Comparison of ENCODE assay signal across 7 cellular contexts in the genomic region with DNA sequence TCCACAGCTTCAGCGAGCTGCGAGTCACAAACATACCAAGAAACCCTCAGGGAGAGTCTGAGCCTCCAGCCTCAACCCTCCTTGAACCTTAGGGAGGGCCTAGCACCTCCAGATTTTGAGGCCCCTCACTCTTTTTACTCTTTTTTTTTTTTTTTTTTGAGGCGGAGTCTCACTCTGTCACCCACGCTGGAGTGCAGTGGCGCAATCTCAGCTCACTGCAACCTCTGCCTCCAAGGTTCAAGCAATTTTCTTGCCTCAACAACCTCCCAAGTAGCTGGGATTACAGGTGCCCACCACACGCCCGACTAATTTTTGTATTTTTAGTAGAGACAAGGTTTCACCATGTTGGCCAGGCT. TPM values are rescaled to one million over a fixed set of nuclear protein-coding genes. Genes with fewer than 3 reads are reported as not detected.
DNase-seq lines count a peak whose midpoint lies in the region; ATAC-seq and TF ChIP-seq lines count a peak whose summit lies in the region.
"Not testable (repeated sequence)": the region's sequence is repeated elsewhere in the genome, so short reads cannot be mapped to it uniquely, and the experiment has no call there.

No MANE protein-coding gene starts in this region.

- not testable (repeated sequence) for DNase-seq in Peyer's patch; mammary epithelial cell; esophagus squamous epithelium (lab: John Stamatoyannopoulos, UW); left lung; ovary; stomach

- H3K4me3 ChIP-seq in Peyer's patch (peak overlapping the region in 2 of 4 donors; percentile 79 to 92), mammary epithelial cell (replicated peaks in 1 of 3; ENCODE audit: insufficient read depth in 1 of 3, low read depth in 2 of 3, low read length in 3 of 3) (peak overlapping the region; percentile 88 to 95 (median 89)), esophagus squamous epithelium (peak overlapping the region in 3 of 4 donors; percentile 55 to 86 (median 82)), left lung (peak overlapping the region in 1 of 2 donors; percentile 75), ovary (peak overlapping the region; percentile 12), stomach (peak overlapping the region; percentile 57 to 78 (median 68))

- peak overlapping the region; percentile 91 for H3K4me2 ChIP-seq in mammary epithelial cell (ENCODE audit: insufficient read depth, low read depth, low read length)

- WGBS in mammary epithelial cell (ENCODE audit: low coverage, missing lambda C conversion rate) = 62% methylated on average over 4 of the region's 7 CpGs
- WGBS in esophagus squamous epithelium, 2 donors = 50 to 84% methylated on average over 5 to 7 of the region's 7 CpGs
- 78 to 87% (median 84%) methylated on average over 7 of the region's 7 CpGs for WGBS in ovary, 3 donors
- WGBS in stomach, 5 donors = 53 to 73% (median 69%) methylated on average over 7 of the region's 7 CpGs

- not testable (repeated sequence) for H3K9me3 ChIP-seq in ES-I3 (ENCODE audit: control insufficient read depth, insufficient read depth, low read length); Peyer's patch; mammary epithelial cell (replicated peaks; ENCODE audit: insufficient read depth, low read length); esophagus squamous epithelium; left lung; ovary; stomach

- peak overlapping the region in 3 of 4 donors; percentile 83 to 97 (median 92) for H3K27ac ChIP-seq in Peyer's patch
- peak overlapping the region; percentile 89 for H3K27ac ChIP-seq in mammary epithelial cell (ENCODE audit: insufficient read depth, low read depth, low read length)
- H3K27ac ChIP-seq in esophagus squamous epithelium = peak overlapping the region; percentile 88 to 97 (median 94)
- peak overlapping the region; percentile 42 to 95 for H3K27ac ChIP-seq in left lung
- peak overlapping the region in 1 of 2 donors; percentile 47 for H3K27ac ChIP-seq in ovary
- H3K27ac ChIP-seq in stomach = peak overlapping the region; percentile 60 to 97 (median 93)

- H4K20me1 ChIP-seq in mammary epithelial cell (ENCODE audit: insufficient read depth, low read length) = not testable (repeated sequence)

- H3K27me3 ChIP-seq in Peyer's patch; mammary epithelial cell (ENCODE audit: insufficient read depth, low read length); esophagus squamous epithelium; left lung; ovary; stomach: not testable (repeated sequence)

- ATAC-seq in left lung = not testable (repeated sequence)

- H3K9ac ChIP-seq in ES-I3 (ENCODE audit: low read depth, low read length) (0 out of 2 replicates have a peak overlapping the region, but pooled peaks have one; percentile 8), mammary epithelial cell (ENCODE audit: insufficient read depth, low read length) (peak overlapping the region; percentile 43)

- peak overlapping the region; percentile 31 for H2AFZ ChIP-seq in mammary epithelial cell (ENCODE audit: low read depth, low read length)

- in situ Hi-C loops in mammary epithelial cell (cut with MboI; ENCODE audit: low sequenced_read_pairs in 2 of 2) = not testable (repeated sequence)

- not testable (repeated sequence) for TF ChIP-seq CTCF in Peyer's patch (IDR thresholded peaks at IDR 0.05); mammary epithelial cell (conservative IDR thresholded peaks at IDR 0.05 in 1 of 2, IDR thresholded peaks at IDR 0.05 in 1 of 2; ENCODE audit: extremely low read depth in 1 of 2, insufficient read depth in 1 of 2, low read depth in 1 of 2, low read length in 2 of 2); esophagus squamous epithelium (IDR thresholded peaks at IDR 0.05); left lung (IDR thresholded peaks at IDR 0.05); ovary (IDR thresholded peaks at IDR 0.05); stomach (IDR thresholded peaks at IDR 0.05)

- H3K4me1 ChIP-seq in ES-I3 (ENCODE audit: insufficient read depth, low read length) = not testable (repeated sequence)
- H3K4me1 ChIP-seq in Peyer's patch (peaks cover 0 to 57% (median 5%) of the 10 kb centered on the region in 4 donors), mammary epithelial cell (ENCODE audit: insufficient read depth, low read length) (peaks cover 41% of the 10 kb centered on the region), esophagus squamous epithelium (peaks cover 44 to 70% (median 52%) of the 10 kb centered on the region in 3 donors), left lung (peaks cover 38 to 57% of the 10 kb centered on the region in 2 donors), ovary (ENCODE audit: insufficient read depth) (peaks cover 18% of the 10 kb centered on the region), stomach (peaks cover 41 to 86% (median 63%) of the 10 kb centered on the region in 4 donors)

- intact Hi-C loops in mammary epithelial cell (cut with micrococcal nuclease) = loop anchor here (1.0 to 2.0 kb wide), 2 partner anchors 8 to 46 kb away; no protein-coding TSS in a partner anchor
- intact Hi-C loops in esophagus squamous epithelium (cut with DNase I); left lung (cut with DNase I); ovary (cut with DNase I); stomach (cut with DNase I; ENCODE audit: low total_unique reads): not testable (repeated sequence)

- dilution Hi-C loops in mammary epithelial cell (cut with HindIII; ENCODE audit: low sequenced_read_pairs) = loop anchor here (5.0 kb wide), 1 partner anchor 87 kb away; no protein-coding TSS in a partner anchor

- not testable (repeated sequence) for TF ChIP-seq EP300 in ovary (IDR thresholded peaks at IDR 0.05); stomach (IDR thresholded peaks at IDR 0.05)

- CTCF ChIA-PET in mammary epithelial cell (lab: Charles Lee; ENCODE audit: low non-redundant PET) = interaction anchor here (1.2 kb wide), 1 partner anchor 17 kb away, joined by 17 read pairs; no protein-coding TSS in a partner anchor

- H3K36me3 ChIP-seq in ES-I3 (ENCODE audit: insufficient read depth, low read length); Peyer's patch; mammary epithelial cell (ENCODE audit: insufficient read depth, low read length); esophagus squamous epithelium; left lung; ovary: not testable (repeated sequence)
- peaks cover 4 to 10% (median 5%) of the 10 kb centered on the region in 4 donors for H3K36me3 ChIP-seq in stomach

- not testable (repeated sequence) for TF ChIP-seq POLR2A in Peyer's patch (IDR thresholded peaks at IDR 0.05); esophagus squamous epithelium (IDR thresholded peaks at IDR 0.05); ovary (IDR thresholded peaks at IDR 0.05); stomach (IDR thresholded peaks at IDR 0.05)

- peaks cover 70% of the 10 kb centered on the region for H3K79me2 ChIP-seq in mammary epithelial cell (ENCODE audit: insufficient read depth, low read length)

- BruUV-seq in mammary epithelial cell (replicated peaks; lab: Mats Ljungman, UMichigan) = not testable (repeated sequence)

RNA-seq across cellular contexts. Expression of a gene that starts 2.7 kb away (rescaled TPM):
- 10 to 100 TPM; 15.7 to 66.5 (median 47.4) TPM for total RNA-seq in Peyer's patch
- 10 to 100 TPM; 31.4 to 33.8 TPM for total RNA-seq in mammary epithelial cell
- polyA plus RNA-seq in mammary epithelial cell = 22.9 TPM
- 14.2 TPM for polyA minus RNA-seq in mammary epithelial cell
- total RNA-seq in esophagus squamous epithelium = 10 to 100 TPM in 3 of 4 donors, 1 to 10 TPM in 1; 7.7 to 21.7 (median 15.4) TPM
- total RNA-seq in left lung = 10 to 100 TPM; 15.2 to 19.7 TPM
- total RNA-seq in ovary = 100 to 1,000 TPM in 2 of 7 donors, 10 to 100 TPM in 5; 12.0 to 139 (median 31.8) TPM
- polyA plus RNA-seq in ovary = 10 to 100 TPM; 18.2 to 20.8 TPM
- total RNA-seq in stomach = 10 to 100 TPM in 4 of 5 donors, 1 to 10 TPM in 1; 2.3 to 24.6 (median 12.1) TPM
- polyA plus RNA-seq in stomach = 10 to 100 TPM; 16.7 to 38.2 (median 23.5) TPM

RNA-seq across cellular contexts. Expression of a gene that starts 29.2 kb away (rescaled TPM):
- total RNA-seq in Peyer's patch (10 to 100 TPM in 1 of 4 donors, 1 to 10 TPM in 3; 3.5 to 10.3 (median 7.1) TPM), mammary epithelial cell (10 to 100 TPM; 39.8 to 72.5 TPM), esophagus squamous epithelium (10 to 100 TPM in 2 of 4 donors, 1 to 10 TPM in 2; 4.0 to 20.5 (median 12.3) TPM), left lung (10 to 100 TPM; 48.1 to 58.4 TPM), ovary (10 to 100 TPM; 16.2 to 58.5 (median 40.2) TPM), stomach (10 to 100 TPM in 3 of 5 donors, 1 to 10 TPM in 2; 8.8 to 21.0 (median 12.7) TPM)
- polyA plus RNA-seq in mammary epithelial cell (84.8 TPM), ovary (10 to 100 TPM; 31.0 to 55.4 TPM), stomach (10 to 100 TPM in 1 of 3 donors, 1 to 10 TPM in 2; 5.7 to 13.6 (median 8.4) TPM)
- 74.7 TPM for polyA minus RNA-seq in mammary epithelial cell

RNA-seq across cellular contexts. Expression of a gene that starts 43.9 kb away (rescaled TPM):
- total RNA-seq in Peyer's patch = 10 to 100 TPM; 11.6 to 23.5 (median 19.4) TPM
- 10 to 100 TPM; 57.4 to 74.5 TPM for total RNA-seq in mammary epithelial cell
- polyA plus RNA-seq in mammary epithelial cell = 55.8 TPM
- polyA minus RNA-seq in mammary epithelial cell = 66.0 TPM
- 10 to 100 TPM; 14.0 to 29.3 (median 19.6) TPM for total RNA-seq in esophagus squamous epithelium
- 10 to 100 TPM; 25.8 to 27.1 TPM for total RNA-seq in left lung
- 10 to 100 TPM; 11.0 to 18.0 (median 12.6) TPM for total RNA-seq in ovary
- 10 to 100 TPM; 10.8 to 23.8 TPM for polyA plus RNA-seq in ovary
- total RNA-seq in stomach = 10 to 100 TPM in 4 of 5 donors, 1 to 10 TPM in 1; 9.1 to 13.6 (median 10.5) TPM
- polyA plus RNA-seq in stomach = 1 to 10 TPM; 4.2 to 8.8 (median 7.8) TPM

RNA-seq across cellular contexts. Expression of a gene that starts 51.0 kb away (rescaled TPM):
- total RNA-seq in Peyer's patch (1 to 10 TPM in 1 of 4 donors, under 1 TPM in 2, not detected in 1; 0.35 to 1.4 (median 0.54) TPM), mammary epithelial cell (10 to 100 TPM; 11.3 to 11.7 TPM), esophagus squamous epithelium (1 to 10 TPM in 2 of 4 donors, under 1 TPM in 2; 0.34 to 3.6 (median 1.2) TPM), left lung (1 to 10 TPM; 4.1 to 10.0 TPM), ovary (10 to 100 TPM in 4 of 7 donors, 1 to 10 TPM in 3; 6.6 to 17.7 (median 12.9) TPM), stomach (10 to 100 TPM in 1 of 5 donors, 1 to 10 TPM in 1, not detected in 3; 5.5 to 19.8 TPM)
- polyA plus RNA-seq in mammary epithelial cell (13.3 TPM), ovary (10 to 100 TPM; 10.9 to 11.5 TPM), stomach (10 to 100 TPM in 1 of 3 donors, 1 to 10 TPM in 2; 4.3 to 12.4 (median 6.8) TPM)
- not detected for polyA minus RNA-seq in mammary epithelial cell

RNA-seq across cellular contexts. Expression of a gene that starts 52.6 kb away (rescaled TPM):
- total RNA-seq in Peyer's patch (100 to 1,000 TPM in 1 of 4 donors, 10 to 100 TPM in 3; 61.1 to 121 (median 89.3) TPM), mammary epithelial cell (10 to 100 TPM; 26.8 to 33.5 TPM), esophagus squamous epithelium (10 to 100 TPM; 10.1 to 16.0 (median 13.4) TPM), left lung (10 to 100 TPM; 20.6 to 23.2 TPM), ovary (10 to 100 TPM; 20.8 to 30.1 (median 25.8) TPM), stomach (10 to 100 TPM in 4 of 5 donors, 1 to 10 TPM in 1; 6.7 to 77.1 (median 25.2) TPM)
- polyA plus RNA-seq in mammary epithelial cell (14.3 TPM), ovary (10 to 100 TPM; 14.4 to 23.5 TPM), stomach (10 to 100 TPM in 1 of 3 donors, 1 to 10 TPM in 2; 4.3 to 16.3 (median 7.6) TPM)
- 9.4 TPM for polyA minus RNA-seq in mammary epithelial cell
